ENCODE assay signal across 15 cellular contexts in the genomic region with DNA sequence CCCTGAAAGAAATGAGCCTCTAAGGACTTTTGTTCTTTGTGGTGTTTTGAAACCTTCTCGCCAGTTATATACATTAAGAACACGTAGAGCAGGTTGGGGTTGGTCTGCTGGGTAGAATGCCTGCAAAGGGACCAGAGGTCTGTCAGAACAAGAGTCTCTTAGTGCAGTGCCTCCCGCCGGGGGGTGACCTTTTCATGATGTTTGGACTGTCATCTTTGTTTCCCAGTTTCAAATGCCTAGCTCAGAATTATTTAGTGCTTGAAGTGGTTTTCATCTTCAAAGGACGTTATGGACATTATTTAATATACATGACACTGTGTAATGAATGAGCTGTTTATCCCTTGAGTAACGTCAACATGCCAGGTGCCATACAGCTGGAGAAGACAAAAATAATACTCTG. TPM values are rescaled to one million over a fixed set of nuclear protein-coding genes. Genes with fewer than 3 reads are reported as not detected.
A peak's percentile ranks its signal among the peaks of the same experiment; 100 is the strongest.
DNase-seq lines count a peak whose midpoint lies in the region; ATAC-seq and TF ChIP-seq lines count a peak whose summit lies in the region.
"Had no signal": no experiment of that assay in that cellular context is flagged by ENCODE, and none has a peak within 500 bp of the region (broad histone marks: within the 10 kb centered on the region; RNA-seq: fewer than 3 reads in every experiment).

No MANE protein-coding gene starts in this region.

- no peak for TF ChIP-seq CTCF in omental fat pad (IDR thresholded peaks at IDR 0.05)

- no peak overlapping the region for H3K14ac ChIP-seq in mesenchymal stem cell (ENCODE audit: low read length in 2 of 2)

- H2BK120ac ChIP-seq in mesenchymal stem cell (ENCODE audit: low read depth, low read length), result no peak overlapping the region

- H3K23ac ChIP-seq in mesenchymal stem cell (ENCODE audit: low read length in 2 of 2), result no peak overlapping the region

- peak; percentile 70 for DNase-seq in DMS53 (lab: John Stamatoyannopoulos, UW)
- peak; percentile 96 for DNase-seq in NCI-H748 treated with DMSO at 0.1 percent for 48 hours (lab: John Stamatoyannopoulos, UW)
- no peak for DNase-seq in mesenchymal stem cell
- DNase-seq in C1 segment of cervical spinal cord (lab: John Stamatoyannopoulos, UW), result no peak
- DNase-seq in NCI-H345 treated with DMSO at 0.1 percent for 48 hours (lab: John Stamatoyannopoulos, UW; ENCODE audit: unreplicated experiment), result no peak
- DNase-seq in omental fat pad (ENCODE audit: low spot score), result no peak
- DNase-seq in NCI-H1092 treated with DMSO at 0.1 percent for 48 hours (lab: John Stamatoyannopoulos, UW), result no peak
- DNase-seq: activated CD4-positive, alpha-beta T cell treated with anti-CD3 and anti-CD28 coated beads, Interleukin-2, amount 50 U/mL, for 4 hours; adrenal gland; NCI-H1694 treated with DMSO at 0.1 percent for 48 hours; occipital lobe; stimulated activated CD4-positive, alpha-beta T cell treated with anti-CD3 and anti-CD28 coated beads, Interleukin-12 subunit alpha, Interleukin-12 subunit beta, amount 100 ng/mL, for 4 hours had no signal

- H3K27ac ChIP-seq in mesenchymal stem cell (ENCODE audit: low read length, poor library complexity, severe bottlenecking), result peak overlapping the region; percentile 56
- H3K27ac ChIP-seq: adrenal gland, KMS-11, SJSA1 had no signal

- no peak overlapping the region for H2BK12ac ChIP-seq in mesenchymal stem cell (ENCODE audit: low read length in 2 of 2)

- H3K4me1 ChIP-seq in mesenchymal stem cell (ENCODE audit: control insufficient read depth, insufficient read depth, low read depth, low read length), result peaks cover 23% of the 10 kb centered on the region

- 73% methylated on average over 5 of the region's 6 CpGs for WGBS in mesenchymal stem cell

- no peak overlapping the region for H2BK15ac ChIP-seq in mesenchymal stem cell (ENCODE audit: low read depth, poor library complexity, severe bottlenecking)

- H3K79me1 ChIP-seq in mesenchymal stem cell (replicated peaks; ENCODE audit: low read length, poor library complexity, severe bottlenecking), result no peaks in the 10 kb centered on the region

- no peak overlapping the region for H3K4me2 ChIP-seq in mesenchymal stem cell (ENCODE audit: low read length, poor library complexity, severe bottlenecking)
- H3K4me2 ChIP-seq: KMS-11 had no signal

- ATAC-seq in HG02798 (IDR thresholded peaks at IDR 0.05; ENCODE audit: poor library complexity, unreplicated experiment), result peak; percentile 24
- ATAC-seq in omental fat pad (ENCODE audit: low FRiP score), result no peak

- no peak overlapping the region for H3K4ac ChIP-seq in mesenchymal stem cell (ENCODE audit: low read depth in 1 of 2, low read length in 2 of 2)

- peak overlapping the region; percentile 22 for H2AK5ac ChIP-seq in mesenchymal stem cell (ENCODE audit: low read length, severe bottlenecking)

- no peak overlapping the region for H2BK5ac ChIP-seq in mesenchymal stem cell (ENCODE audit: low read depth, low read length, poor library complexity, severe bottlenecking)

- H4K8ac ChIP-seq in mesenchymal stem cell (ENCODE audit: low read length), result no peak overlapping the region

- H4K91ac ChIP-seq in mesenchymal stem cell (ENCODE audit: low read length), result no peak overlapping the region

- no peak overlapping the region for H2AFZ ChIP-seq in mesenchymal stem cell (ENCODE audit: low read depth, low read length)

- no peak overlapping the region for H3K18ac ChIP-seq in mesenchymal stem cell (ENCODE audit: low read depth in 1 of 2, low read length in 2 of 2)

- no peak overlapping the region for H3K9ac ChIP-seq in mesenchymal stem cell (ENCODE audit: low read length)
- H3K9ac ChIP-seq: KMS-11 had no signal

- no peak overlapping the region for H3K4me3 ChIP-seq in mesenchymal stem cell (ENCODE audit: insufficient read depth in 1 of 2, low read depth in 1 of 2, low read length in 2 of 2)
- H3K4me3 ChIP-seq: adrenal gland, SJSA1 had no signal

- H3K27me3 ChIP-seq in mesenchymal stem cell (ENCODE audit: control insufficient read depth in 1 of 2, insufficient read depth in 1 of 2, low read length in 2 of 2), result no peaks in the 10 kb centered on the region
- H3K27me3 ChIP-seq: adrenal gland, SJSA1 had no signal

- H3K36me3 ChIP-seq in mesenchymal stem cell (ENCODE audit: control insufficient read depth in 1 of 2, insufficient read depth in 2 of 2, low read depth in 1 of 2, low read length in 2 of 2), result peaks cover 3 to 15% of the 10 kb centered on the region in 2 experiments
- H3K36me3 ChIP-seq: adrenal gland had no signal

- H3K9me3 ChIP-seq in mesenchymal stem cell (ENCODE audit: control insufficient read depth, low read length), result peaks cover 11% of the 10 kb centered on the region

RNA-seq across cellular contexts. Expression of gene TRIO, which starts 17.0 kb away (rescaled TPM):
- 39.8 TPM for polyA plus RNA-seq in mesenchymal stem cell (2013, experiment 1 of 2)
- 39.0 TPM for polyA plus RNA-seq in mesenchymal stem cell (2013, experiment 2 of 2)
- total RNA-seq in omental fat pad, result 100 to 1,000 TPM; 125 to 370 (median 193) TPM

Comparison
In these comparisons a context has a peak if more than half of its experiments do, and no peak if none do; other contexts are left out.
1. DNase-seq: peak in DMS53 (single experiment) and NCI-H748 treated with DMSO at 0.1 percent for 48 hours (single experiment); none in mesenchymal stem cell (single experiment), C1 segment of cervical spinal cord (0 of 14), NCI-H345 treated with DMSO at 0.1 percent for 48 hours (single experiment), omental fat pad (single experiment) and NCI-H1092 treated with DMSO at 0.1 percent for 48 hours (single experiment).